Comparison of ENCODE assay signal across 19 cellular contexts in the genomic region with DNA sequence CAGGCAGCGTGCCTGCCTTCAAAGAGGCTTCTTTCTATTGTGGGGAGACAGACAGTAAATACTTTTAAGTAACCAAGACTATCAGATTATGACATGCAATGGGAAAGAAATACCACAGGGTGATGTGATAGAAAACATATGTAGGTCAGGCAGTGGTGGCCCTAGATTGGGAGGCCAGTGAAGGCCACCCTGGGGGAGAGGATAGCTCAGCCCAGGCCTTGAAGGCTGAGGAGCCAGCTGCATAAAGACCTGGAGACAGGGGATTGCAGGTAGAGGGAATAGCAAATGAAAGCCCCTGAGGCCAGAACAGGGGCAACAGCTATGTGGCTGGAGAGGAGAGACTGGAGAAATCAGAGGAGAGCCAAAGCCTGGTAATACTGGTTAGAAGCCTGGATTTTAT. TPM values are rescaled to one million over a fixed set of nuclear protein-coding genes. Genes with fewer than 3 reads are reported as not detected.
DNase-seq lines count a peak whose midpoint lies in the region; FAIRE-seq and TF ChIP-seq lines count a peak whose summit lies in the region.
"Had no signal": no experiment of that assay in that cellular context is flagged by ENCODE, and none has a peak within 500 bp of the region (broad histone marks: within the 10 kb centered on the region; RNA-seq: fewer than 3 reads in every experiment).

No MANE protein-coding gene starts in this region.

- H3K23ac ChIP-seq in mesenchymal stem cell (ENCODE audit: low read length in 2 of 2) = no peak overlapping the region

- DNase-seq in H7 = peak; percentile 52
- DNase-seq in astrocyte (ENCODE audit: low read depth) = no peak
- peak; percentile 20 for DNase-seq in mesenchymal stem cell
- DNase-seq in thyroid gland = no peak
- DNase-seq in activated effector memory CD4-positive, alpha-beta T cell treated with Interleukin-2 at 50 U/mL for 16 hours = no peak
- DNase-seq in NCI-H510A treated with DMSO at 0.1 percent for 48 hours (lab: John Stamatoyannopoulos, UW) = no peak
- no peak for DNase-seq in H4 (ENCODE audit: low spot score)
- no peak for DNase-seq in SK-N-SH
- DNase-seq: anterior cingulate cortex; DMS79 treated with DMSO at 0.1 percent for 48 hours; hypothalamus; naive B cell; NCI-H1694; stimulated activated CD4-positive, alpha-beta T cell treated with anti-CD3 and anti-CD28 coated beads, Interleukin-2, amount 100 ng/mL, for 24 hours had no signal

- no peak overlapping the region for H3K4me3 ChIP-seq in H7 (ENCODE audit: insufficient read depth, low read depth, low read length)
- no peak overlapping the region for H3K4me3 ChIP-seq in astrocyte (ENCODE audit: insufficient read depth, low read depth, low read length)
- no peak overlapping the region for H3K4me3 ChIP-seq in mesenchymal stem cell (ENCODE audit: insufficient read depth in 1 of 2, low read depth in 1 of 2, low read length in 2 of 2)
- H3K4me3 ChIP-seq in thyroid gland (replicated peaks in 1 of 3) = no peak overlapping the region
- no peak overlapping the region for H3K4me3 ChIP-seq in SK-N-SH (ENCODE audit: low read depth in 2 of 2, low read length in 1 of 2)
- H3K4me3 ChIP-seq: BLaER1, thoracic aorta had no signal

- no peak for TF ChIP-seq EP300 in SK-N-SH (IDR thresholded peaks at IDR 0.05; ENCODE audit: borderline replicate concordance in 1 of 2, low read depth in 1 of 2, low read length in 1 of 2)

- TF ChIP-seq POLR2A in thyroid gland (IDR thresholded peaks at IDR 0.05) = no peak

- peaks cover 11% of the 10 kb centered on the region for H4K20me1 ChIP-seq in astrocyte (ENCODE audit: insufficient read depth, low read length)
- no peaks in the 10 kb centered on the region for H4K20me1 ChIP-seq in SK-N-SH (ENCODE audit: insufficient read depth)

- peaks cover 5% of the 10 kb centered on the region for H3K79me1 ChIP-seq in mesenchymal stem cell (replicated peaks; ENCODE audit: low read length, poor library complexity, severe bottlenecking)

- intact Hi-C loops in thyroid gland (cut with DNase I) = loop anchor here (5.0 kb wide), 1 partner anchor 215 kb away; a partner anchor contains a TSS

- WGBS in mesenchymal stem cell = 100% methylated on average over 1 of the region's 1 CpG
- 88 to 96% methylated on average over 1 of the region's 1 CpG for WGBS in thyroid gland, 2 donors
- WGBS in SK-N-SH (ENCODE audit: low lambda C conversion rate) = 94% methylated on average over 1 of the region's 1 CpG

- H4K91ac ChIP-seq in mesenchymal stem cell (ENCODE audit: low read length) = no peak overlapping the region

- H2BK15ac ChIP-seq in mesenchymal stem cell (ENCODE audit: low read depth, poor library complexity, severe bottlenecking) = no peak overlapping the region

- peaks cover 7% of the 10 kb centered on the region; the same call in 1 of the 2 replicates for H3K27me3 ChIP-seq in H7 (ENCODE audit: control insufficient read depth, insufficient read depth, low read length)
- H3K27me3 ChIP-seq in astrocyte (ENCODE audit: insufficient read depth, low read length) = no peaks in the 10 kb centered on the region
- peaks cover 0 to 23% of the 10 kb centered on the region in 2 experiments for H3K27me3 ChIP-seq in mesenchymal stem cell (ENCODE audit: control insufficient read depth in 1 of 2, insufficient read depth in 1 of 2, low read length in 2 of 2)
- H3K27me3 ChIP-seq in thyroid gland = no peaks in the 10 kb centered on the region
- H3K27me3 ChIP-seq in SK-N-SH (ENCODE audit: insufficient read depth) = no peaks in the 10 kb centered on the region

- POLR2A ChIA-PET in SK-N-SH (lab: Yijun Ruan, JAX) = no interaction called here

- no peak for FAIRE-seq in astrocyte (lab: Jason Lieb, UNC)
- FAIRE-seq: RCC 7860 had no signal

- TF ChIP-seq RAD21 in SK-N-SH (IDR thresholded peaks at IDR 0.05; ENCODE audit: low read length) = no peak

- no peaks in the 10 kb centered on the region for H3K36me3 Mint-ChIP-seq in astrocyte (ENCODE audit: low read depth, unreplicated experiment)
- H3K36me3 Mint-ChIP-seq: naive B cell had no signal

- H3K36me3 ChIP-seq in H7 (replicated peaks; ENCODE audit: control insufficient read depth, insufficient read depth, low read length) (no peaks in the 10 kb centered on the region; the same call in 1 of the 2 replicates), astrocyte (ENCODE audit: insufficient read depth, low read length) (no peaks in the 10 kb centered on the region), mesenchymal stem cell (ENCODE audit: control insufficient read depth in 1 of 2, insufficient read depth in 2 of 2, low read depth in 1 of 2, low read length in 2 of 2) (no peaks in the 10 kb centered on the region), thyroid gland (no peaks in the 10 kb centered on the region), SK-N-SH (replicated peaks in 1 of 2; ENCODE audit: control insufficient read depth in 1 of 2, insufficient read depth in 2 of 2, low read length in 1 of 2) (no peaks in the 10 kb centered on the region)
- H3K36me3 ChIP-seq: BLaER1, thoracic aorta had no signal

- H3K9me3 Mint-ChIP-seq in astrocyte (ENCODE audit: unreplicated experiment) = no peaks in the 10 kb centered on the region

- H2AK5ac ChIP-seq in mesenchymal stem cell (ENCODE audit: low read length, severe bottlenecking) = no peak overlapping the region

- H3K4me1 ChIP-seq in astrocyte (ENCODE audit: insufficient read depth, low read length) = peaks cover 22% of the 10 kb centered on the region
- peaks cover 44% of the 10 kb centered on the region for H3K4me1 ChIP-seq in mesenchymal stem cell (ENCODE audit: control insufficient read depth, insufficient read depth, low read depth, low read length)
- H3K4me1 ChIP-seq in thyroid gland = peaks cover 55 to 63% of the 10 kb centered on the region in 2 donors
- peaks cover 11 to 12% of the 10 kb centered on the region in 2 experiments; a peak in 2 of 4 replicates for H3K4me1 ChIP-seq in SK-N-SH (ENCODE audit: control insufficient read depth in 1 of 2, insufficient read depth in 2 of 2, low read depth in 1 of 2, low read length in 1 of 2)

- H3K79me2 ChIP-seq in astrocyte (ENCODE audit: insufficient read depth, low read length) = peaks cover 14% of the 10 kb centered on the region
- H3K79me2 ChIP-seq in SK-N-SH (ENCODE audit: insufficient read depth) = 0 out of 2 replicates have a peak, but pooled peaks cover 3% of the 10 kb centered on the region

- CTCF ChIA-PET in SK-N-SH (lab: Yijun Ruan, JAX) = interaction anchor here (1.1 to 4.1 kb wide), 2 partner anchors 52 to 206 kb away, joined by 3 to 12 read pairs; no protein-coding TSS in a partner anchor

- H3K4me2 ChIP-seq in astrocyte (ENCODE audit: low read length) (no peak overlapping the region), mesenchymal stem cell (ENCODE audit: low read length, poor library complexity, severe bottlenecking) (no peak overlapping the region), SK-N-SH (no peak overlapping the region)
- H3K4me2 ChIP-seq: BLaER1 had no signal

- H3K9ac ChIP-seq in astrocyte (ENCODE audit: low read length) (no peak overlapping the region), mesenchymal stem cell (ENCODE audit: low read length) (no peak overlapping the region), SK-N-SH (no peak overlapping the region)
- H3K9ac ChIP-seq: BLaER1 had no signal

- no peak overlapping the region for H3K4ac ChIP-seq in mesenchymal stem cell (ENCODE audit: low read depth in 1 of 2, low read length in 2 of 2)

- H3F3A ChIP-seq in SK-N-SH (replicated peaks; ENCODE audit: insufficient read depth) = no peaks in the 10 kb centered on the region

- H2BK12ac ChIP-seq in mesenchymal stem cell (ENCODE audit: low read length in 2 of 2) = peak overlapping the region in 1 of 2 experiments; percentile 15

- no peak overlapping the region for H3K18ac ChIP-seq in mesenchymal stem cell (ENCODE audit: low read depth in 1 of 2, low read length in 2 of 2)

- no peak overlapping the region for H3K4me3 Mint-ChIP-seq in astrocyte (ENCODE audit: unreplicated experiment)

- TF ChIP-seq CTCF in astrocyte (IDR thresholded peaks at IDR 0.05; ENCODE audit: insufficient read depth, low read depth, low read length) (no peak), thyroid gland (IDR thresholded peaks at IDR 0.05) (no peak), SK-N-SH (IDR thresholded peaks at IDR 0.05) (no peak)

- no peak overlapping the region for H3K14ac ChIP-seq in mesenchymal stem cell (ENCODE audit: low read length in 2 of 2)

- H3K27me3 Mint-ChIP-seq in astrocyte (ENCODE audit: low read depth, unreplicated experiment) = no peaks in the 10 kb centered on the region

- no peaks in the 10 kb centered on the region for H3K9me3 ChIP-seq in astrocyte (ENCODE audit: insufficient read depth, low read depth, low read length)
- H3K9me3 ChIP-seq in mesenchymal stem cell (ENCODE audit: control insufficient read depth, low read length) = no peaks in the 10 kb centered on the region
- H3K9me3 ChIP-seq in thyroid gland = no peaks in the 10 kb centered on the region
- H3K9me3 ChIP-seq in SK-N-SH = no peaks in the 10 kb centered on the region
- H3K9me3 ChIP-seq: BLaER1, thoracic aorta had no signal

- peak overlapping the region; percentile 31 for H3K27ac Mint-ChIP-seq in astrocyte (ENCODE audit: unreplicated experiment)
- H3K27ac Mint-ChIP-seq: naive B cell had no signal

- H3K27ac ChIP-seq in astrocyte (ENCODE audit: low read depth, low read length) = no peak overlapping the region
- H3K27ac ChIP-seq in mesenchymal stem cell (ENCODE audit: low read length, poor library complexity, severe bottlenecking) = no peak overlapping the region
- peak overlapping the region in 2 of 3 donors; percentile 1 to 75 for H3K27ac ChIP-seq in thyroid gland
- no peak overlapping the region for H3K27ac ChIP-seq in SK-N-SH (ENCODE audit: low read depth in 2 of 2, low read length in 1 of 2)
- H3K27ac ChIP-seq: BLaER1, HL-60, VCaP had no signal

- no peak overlapping the region for H2AFZ ChIP-seq in astrocyte (ENCODE audit: low read depth, low read length)
- no peak overlapping the region for H2AFZ ChIP-seq in mesenchymal stem cell (ENCODE audit: low read depth, low read length)
- no peak overlapping the region for H2AFZ ChIP-seq in SK-N-SH (ENCODE audit: low read depth)

- peaks cover 20% of the 10 kb centered on the region for H3K4me1 Mint-ChIP-seq in astrocyte (ENCODE audit: low read depth, unreplicated experiment)

- no peak overlapping the region for H2BK5ac ChIP-seq in mesenchymal stem cell (ENCODE audit: low read depth, low read length, poor library complexity, severe bottlenecking)

- H2BK120ac ChIP-seq in mesenchymal stem cell (ENCODE audit: low read depth, low read length) = no peak overlapping the region

- H4K8ac ChIP-seq in mesenchymal stem cell (ENCODE audit: low read length) = no peak overlapping the region

- no peaks in the 10 kb centered on the region for H3K9me2 ChIP-seq in SK-N-SH

TF ChIP-seq in SK-N-SH, 30 proteins besides CTCF, POLR2A, EP300 and RAD21 (continues in another document):
- no peak for TF ChIP-seq CHD2 (IDR thresholded peaks at IDR 0.05; ENCODE audit: low read length, partially characterized antibody)

RNA-seq across cellular contexts. Expression of a gene that starts 4.0 kb away (rescaled TPM):
- total RNA-seq in H7 (2014; rRNA removed; shearing (Covaris generic)) = 94.4 and 120 TPM in 2 replicates
- total RNA-seq in astrocyte (9.2 and 12.4 TPM in 2 replicates), thyroid gland (10 to 100 TPM; 19.4 to 29.3 (median 20.8) TPM)
- 5.9 TPM for polyA plus RNA-seq in mesenchymal stem cell (2013, experiment 1 of 2)
- polyA plus RNA-seq in mesenchymal stem cell (2013, experiment 2 of 2) = 5.8 TPM
- 1.4 TPM in 2 replicates for total RNA-seq in H4 (2014; rRNA removed; shearing (Covaris generic))
- polyA plus RNA-seq in SK-N-SH (2012; rRNA removed) = 7.2 and 10.6 TPM in 2 replicates
- 4.4 and 6.1 TPM in 2 replicates for polyA plus RNA-seq in SK-N-SH (2012; cell fraction: cytosol; rRNA removed)
- polyA plus RNA-seq in SK-N-SH (2012; cell fraction: nucleus; rRNA removed) = 21.8 and 23.2 TPM in 2 replicates

Comparison
In these comparisons a context has a peak if more than half of its experiments do, and no peak if none do; other contexts are left out.
1. DNase-seq: peak in H7 (single experiment) and mesenchymal stem cell (single experiment); none in astrocyte (single experiment), thyroid gland (0 of 2), activated effector memory CD4-positive, alpha-beta T cell treated with Interleukin-2 at 50 U/mL for 16 hours (single experiment), NCI-H510A treated with DMSO at 0.1 percent for 48 hours (single experiment), H4 (single experiment) and SK-N-SH (single experiment).
2. H3K27ac ChIP-seq: peak in thyroid gland (2 of 3); none in astrocyte (single experiment), mesenchymal stem cell (single experiment) and SK-N-SH (0 of 2).